1 cellular context compared by ENCODE assay signal in the genomic region with DNA sequence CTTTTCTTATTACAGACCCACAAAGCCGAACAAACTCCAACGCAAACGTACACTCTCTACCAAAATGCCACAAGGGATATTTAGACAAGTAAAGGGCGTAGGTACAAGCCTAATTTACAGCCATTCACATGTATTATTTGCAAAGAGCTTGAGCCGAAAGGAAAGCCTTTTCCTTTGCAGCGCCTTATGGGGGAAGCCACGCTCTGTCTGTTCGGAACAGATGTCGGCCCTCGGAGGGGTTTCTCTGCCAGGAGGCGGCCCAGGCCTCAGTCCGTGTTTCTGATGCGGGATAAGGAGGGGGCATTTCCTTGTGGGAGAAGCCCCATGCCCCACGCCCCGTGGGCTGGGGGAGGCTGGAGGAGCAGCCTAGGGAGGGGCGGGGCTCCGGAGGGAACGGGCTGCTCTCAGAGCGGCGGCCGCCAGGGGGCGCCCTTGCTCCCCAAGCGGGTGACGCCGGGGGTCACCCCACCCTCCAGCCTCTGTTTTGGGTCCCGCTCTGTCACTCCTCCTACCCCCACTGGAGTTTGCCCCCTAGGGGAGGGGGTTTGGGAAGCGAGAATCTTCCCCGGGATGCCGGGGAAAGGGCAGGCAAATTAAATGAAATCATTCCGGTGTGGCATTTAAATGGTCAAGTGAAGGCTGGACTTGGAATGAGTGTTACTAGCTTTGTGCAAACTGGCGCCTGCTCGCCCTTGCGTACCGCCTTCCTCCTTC.
TF ChIP-seq lines count a peak whose summit lies in the region.

No MANE protein-coding gene starts in this region.

TF ChIP-seq in GM12878, 131 proteins besides CTCF, POLR2A, EP300 and RAD21 (continued from another document):
- no peak for TF ChIP-seq EED (IDR thresholded peaks at IDR 0.05; ENCODE audit: low read depth)
- TF ChIP-seq LARP7 (IDR thresholded peaks at IDR 0.05) = 0 out of 2 replicates have a peak, but pooled peaks have one; percentile 37
- TF ChIP-seq POLR2AphosphoS2 (IDR thresholded peaks at IDR 0.05; ENCODE audit: low read depth, low read length) = no peak
- peak; percentile 73 for TF ChIP-seq SMC3 (IDR thresholded peaks at IDR 0.05; ENCODE audit: borderline replicate concordance, low read length)
